Comparison of ENCODE assay signal across 2 cellular contexts in genomic region chr22:42963231-42963595, GRCh38.
TF ChIP-seq lines count a peak whose summit lies in the region.

No MANE protein-coding gene starts in this region.

TF ChIP-seq in HepG2, 621 proteins besides CTCF, POLR2A, EP300 and RAD21:
- TF ChIP-seq ZBTB37 (CRISPR knock-in tag; IDR thresholded peaks at IDR 0.05) (no peak), ARHGAP35 (CRISPR knock-in tag; IDR thresholded peaks at IDR 0.05; ENCODE audit: borderline replicate concordance) (no peak), LCORL (IDR thresholded peaks at IDR 0.05) (no peak), LCORL (CRISPR knock-in tag; IDR thresholded peaks at IDR 0.05) (no peak), AGO1 (IDR thresholded peaks at IDR 0.05; ENCODE audit: low read depth, low read length, poor library complexity, severe bottlenecking) (no peak), ZNF577 (CRISPR knock-in tag; IDR thresholded peaks at IDR 0.05; ENCODE audit: borderline replicate concordance, low read depth) (no peak), GMEB2 (CRISPR knock-in tag; IDR thresholded peaks at IDR 0.05; ENCODE audit: low read depth) (no peak), TCF7L2 (IDR thresholded peaks at IDR 0.05; ENCODE audit: low read depth, low read length) (no peak), ZNF768 (CRISPR knock-in tag; IDR thresholded peaks at IDR 0.05) (0 out of 2 replicates have a peak, but pooled peaks have one; percentile 19), ZBTB38 (CRISPR knock-in tag; IDR thresholded peaks at IDR 0.05) (peak; percentile 59; the same call in 1 of the 2 replicates), MXD3 (CRISPR knock-in tag; IDR thresholded peaks at IDR 0.05) (no peak), POLR2G (IDR thresholded peaks at IDR 0.05; ENCODE audit: low read depth, low read length) (no peak), SP4 (CRISPR knock-in tag; IDR thresholded peaks at IDR 0.05) (0 out of 2 replicates have a peak, but pooled peaks have one; percentile 29), EED (CRISPR knock-in tag; IDR thresholded peaks at IDR 0.05) (no peak), ZNF3 (CRISPR knock-in tag; IDR thresholded peaks at IDR 0.05) (0 out of 2 replicates have a peak, but pooled peaks have one; percentile 7), HNRNPK (IDR thresholded peaks at IDR 0.05; ENCODE audit: low read depth, low read length, poor library complexity, severe bottlenecking) (no peak)
- TF ChIP-seq, protein P1, sequence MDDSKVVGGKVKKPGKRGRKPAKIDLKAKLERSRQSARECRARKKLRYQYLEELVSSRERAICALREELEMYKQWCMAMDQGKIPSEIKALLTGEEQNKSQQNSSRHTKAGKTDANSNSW (CRISPR knock-in tag; IDR thresholded peaks at IDR 0.05; ENCODE audit: borderline replicate concordance) = no peak
- TF ChIP-seq, protein P2, sequence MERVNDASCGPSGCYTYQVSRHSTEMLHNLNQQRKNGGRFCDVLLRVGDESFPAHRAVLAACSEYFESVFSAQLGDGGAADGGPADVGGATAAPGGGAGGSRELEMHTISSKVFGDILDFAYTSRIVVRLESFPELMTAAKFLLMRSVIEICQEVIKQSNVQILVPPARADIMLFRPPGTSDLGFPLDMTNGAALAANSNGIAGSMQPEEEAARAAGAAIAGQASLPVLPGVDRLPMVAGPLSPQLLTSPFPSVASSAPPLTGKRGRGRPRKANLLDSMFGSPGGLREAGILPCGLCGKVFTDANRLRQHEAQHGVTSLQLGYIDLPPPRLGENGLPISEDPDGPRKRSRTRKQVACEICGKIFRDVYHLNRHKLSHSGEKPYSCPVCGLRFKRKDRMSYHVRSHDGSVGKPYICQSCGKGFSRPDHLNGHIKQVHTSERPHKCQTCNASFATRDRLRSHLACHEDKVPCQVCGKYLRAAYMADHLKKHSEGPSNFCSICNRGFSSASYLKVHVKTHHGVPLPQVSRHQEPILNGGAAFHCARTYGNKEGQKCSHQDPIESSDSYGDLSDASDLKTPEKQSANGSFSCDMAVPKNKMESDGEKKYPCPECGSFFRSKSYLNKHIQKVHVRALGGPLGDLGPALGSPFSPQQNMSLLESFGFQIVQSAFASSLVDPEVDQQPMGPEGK (CRISPR knock-in tag; IDR thresholded peaks at IDR 0.05) = no peak
- TF ChIP-seq, protein P3, sequence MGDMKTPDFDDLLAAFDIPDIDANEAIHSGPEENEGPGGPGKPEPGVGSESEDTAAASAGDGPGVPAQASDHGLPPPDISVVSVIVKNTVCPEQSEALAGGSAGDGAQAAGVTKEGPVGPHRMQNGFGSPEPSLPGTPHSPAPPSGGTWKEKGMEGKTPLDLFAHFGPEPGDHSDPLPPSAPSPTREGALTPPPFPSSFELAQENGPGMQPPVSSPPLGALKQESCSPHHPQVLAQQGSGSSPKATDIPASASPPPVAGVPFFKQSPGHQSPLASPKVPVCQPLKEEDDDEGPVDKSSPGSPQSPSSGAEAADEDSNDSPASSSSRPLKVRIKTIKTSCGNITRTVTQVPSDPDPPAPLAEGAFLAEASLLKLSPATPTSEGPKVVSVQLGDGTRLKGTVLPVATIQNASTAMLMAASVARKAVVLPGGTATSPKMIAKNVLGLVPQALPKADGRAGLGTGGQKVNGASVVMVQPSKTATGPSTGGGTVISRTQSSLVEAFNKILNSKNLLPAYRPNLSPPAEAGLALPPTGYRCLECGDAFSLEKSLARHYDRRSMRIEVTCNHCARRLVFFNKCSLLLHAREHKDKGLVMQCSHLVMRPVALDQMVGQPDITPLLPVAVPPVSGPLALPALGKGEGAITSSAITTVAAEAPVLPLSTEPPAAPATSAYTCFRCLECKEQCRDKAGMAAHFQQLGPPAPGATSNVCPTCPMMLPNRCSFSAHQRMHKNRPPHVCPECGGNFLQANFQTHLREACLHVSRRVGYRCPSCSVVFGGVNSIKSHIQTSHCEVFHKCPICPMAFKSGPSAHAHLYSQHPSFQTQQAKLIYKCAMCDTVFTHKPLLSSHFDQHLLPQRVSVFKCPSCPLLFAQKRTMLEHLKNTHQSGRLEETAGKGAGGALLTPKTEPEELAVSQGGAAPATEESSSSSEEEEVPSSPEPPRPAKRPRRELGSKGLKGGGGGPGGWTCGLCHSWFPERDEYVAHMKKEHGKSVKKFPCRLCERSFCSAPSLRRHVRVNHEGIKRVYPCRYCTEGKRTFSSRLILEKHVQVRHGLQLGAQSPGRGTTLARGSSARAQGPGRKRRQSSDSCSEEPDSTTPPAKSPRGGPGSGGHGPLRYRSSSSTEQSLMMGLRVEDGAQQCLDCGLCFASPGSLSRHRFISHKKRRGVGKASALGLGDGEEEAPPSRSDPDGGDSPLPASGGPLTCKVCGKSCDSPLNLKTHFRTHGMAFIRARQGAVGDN (CRISPR knock-in tag; IDR thresholded peaks at IDR 0.05) = peak; percentile 32; the same call in 1 of the 2 replicates

TF ChIP-seq in H1, 55 proteins besides CTCF, POLR2A, EP300 and RAD21:
- TF ChIP-seq JUN (IDR thresholded peaks at IDR 0.05; ENCODE audit: low read depth, low read length) = no peak
- TF ChIP-seq, protein P4, sequence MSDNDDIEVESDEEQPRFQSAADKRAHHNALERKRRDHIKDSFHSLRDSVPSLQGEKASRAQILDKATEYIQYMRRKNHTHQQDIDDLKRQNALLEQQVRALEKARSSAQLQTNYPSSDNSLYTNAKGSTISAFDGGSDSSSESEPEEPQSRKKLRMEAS (IDR thresholded peaks at IDR 0.05) = no peak
- TF ChIP-seq SAP30 (IDR thresholded peaks at IDR 0.05; ENCODE audit: insufficient read depth, insufficient replicate concordance, low read length) = no peak
- TF ChIP-seq BCL11A (IDR thresholded peaks at IDR 0.05; ENCODE audit: low read depth in 2 of 2, low read length in 2 of 2) = no peak
- TF ChIP-seq JUND (IDR thresholded peaks at IDR 0.05; ENCODE audit: low read length) = no peak
- TF ChIP-seq HDAC2 (IDR thresholded peaks at IDR 0.05; ENCODE audit: borderline replicate concordance in 1 of 2, low read depth in 2 of 2, low read length in 2 of 2) = no peak
- no peak for TF ChIP-seq CBX8 (IDR thresholded peaks at IDR 0.05; ENCODE audit: borderline replicate concordance, low read depth, low read length)
- no peak for TF ChIP-seq CTBP2 (IDR thresholded peaks at IDR 0.05; ENCODE audit: borderline replicate concordance, insufficient read depth, insufficient read length, low read length)
- no peak for TF ChIP-seq TBP (IDR thresholded peaks at IDR 0.05; ENCODE audit: low read depth, low read length)
- no peak for TF ChIP-seq CREB1 (IDR thresholded peaks at IDR 0.05)
- TF ChIP-seq SIRT6 (IDR thresholded peaks at IDR 0.05; ENCODE audit: low read length) = no peak
